29 cellular contexts compared by ENCODE assay signal in the genomic region with DNA sequence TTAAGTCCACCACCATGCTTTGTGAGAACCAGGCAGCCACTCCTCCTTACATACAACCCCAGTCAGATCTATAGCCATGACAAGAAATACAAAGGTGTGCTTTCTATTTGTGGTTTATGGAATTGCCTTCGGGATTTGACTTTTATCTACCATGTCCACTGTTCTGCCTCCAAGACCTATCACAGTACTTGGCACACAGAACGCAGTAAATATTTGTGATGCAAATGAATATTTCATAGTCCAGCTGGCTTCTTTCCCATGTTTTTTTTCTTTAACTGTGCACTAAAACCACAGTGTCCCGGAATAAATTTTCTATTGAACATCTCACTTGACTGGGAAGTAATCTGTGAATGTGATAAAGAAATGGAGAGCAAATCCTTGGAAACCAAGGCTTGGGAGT.
"Had no signal": no experiment of that assay in that cellular context is flagged by ENCODE, and none has a peak within 500 bp of the region (broad histone marks: within the 10 kb centered on the region; RNA-seq: fewer than 3 reads in every experiment).

No MANE protein-coding gene starts in this region.

- H3K9me3 Mint-ChIP-seq: activated B cell treated with CpG ODN at 0.5 μM for 24 hours; activated naive CD4-positive, alpha-beta T cell treated with anti-CD3 and anti-CD28 coated beads for 36 hours; activated naive CD8-positive, alpha-beta T cell treated with anti-CD3 and anti-CD28 coated beads, Interleukin-2, amount 10 ng/mL, durations not matched to agents 7 days and 5 days; central memory CD8-positive, alpha-beta T cell; effector memory CD8-positive, alpha-beta T cell; immature natural killer cell; mesothelial cell of epicardium; naive thymus-derived CD8-positive, alpha-beta T cell; neural progenitor cell; stimulated activated naive CD8-positive, alpha-beta T cell treated with anti-CD3 and anti-CD28 coated beads, Interleukin-15, Interleukin-2, amounts not matched to agents 100 ng/mL and 50 ng/mL, for 24 hours had no signal

- DNase-seq: activated B cell treated with CpG ODN at 0.5 μM for 24 hours; activated CD4-positive, alpha-beta T cell treated with anti-CD3 and anti-CD28 coated beads for 4 hours; activated CD4-positive, alpha-beta T cell treated with anti-CD3 and anti-CD28 coated beads, Interleukin-2, amount 50 U/mL, for 48 hours; activated CD8-positive, alpha-beta memory T cell treated with anti-CD3 and anti-CD28 coated beads, Interleukin-2, amount 50 U/mL, for 48 hours; activated naive CD4-positive, alpha-beta T cell treated with anti-CD3 and anti-CD28 coated beads for 36 hours; activated naive CD8-positive, alpha-beta T cell treated with anti-CD3 and anti-CD28 coated beads, Interleukin-2, amount 10 ng/mL, durations not matched to agents 7 days and 5 days; activated T-cell treated with anti-CD3 and anti-CD28 coated beads, Interleukin-2, amount 50 U/mL, for 48 hours; amygdala; brain microvascular endothelial cell; colonic mucosa; dorsolateral prefrontal cortex; effector memory CD8-positive, alpha-beta T cell; foreskin keratinocyte; glutamatergic neuron; immature natural killer cell; left ventricle myocardium inferior; mammary epithelial cell; naive thymus-derived CD8-positive, alpha-beta T cell; stimulated activated CD4-positive, alpha-beta T cell treated with anti-CD3 and anti-CD28 coated beads, Interleukin-4, amount 100 ng/mL, for 4 hours; T-helper 1 cell; T-helper 9 cell had no signal

- H3K27ac ChIP-seq: brain microvascular endothelial cell, colonic mucosa, dorsolateral prefrontal cortex, foreskin keratinocyte, hepatocyte, left ventricle myocardium inferior, neural progenitor cell, right atrium auricular region, tibial nerve had no signal

- H3K4me3 ChIP-seq: colonic mucosa, dorsolateral prefrontal cortex, hepatocyte, left ventricle myocardium inferior, neural progenitor cell, right atrium auricular region, tibial nerve had no signal

- H3K4me3 Mint-ChIP-seq: activated B cell treated with CpG ODN at 0.5 μM for 24 hours; activated naive CD4-positive, alpha-beta T cell treated with anti-CD3 and anti-CD28 coated beads for 36 hours; activated naive CD8-positive, alpha-beta T cell treated with anti-CD3 and anti-CD28 coated beads, Interleukin-2, amount 10 ng/mL, durations not matched to agents 7 days and 5 days; central memory CD8-positive, alpha-beta T cell; effector memory CD8-positive, alpha-beta T cell; immature natural killer cell; mesothelial cell of epicardium; naive thymus-derived CD8-positive, alpha-beta T cell; neural progenitor cell; stimulated activated naive CD8-positive, alpha-beta T cell treated with anti-CD3 and anti-CD28 coated beads, Interleukin-15, Interleukin-2, amounts not matched to agents 100 ng/mL and 50 ng/mL, for 24 hours had no signal

- H3K27ac Mint-ChIP-seq: activated B cell treated with CpG ODN at 0.5 μM for 24 hours; activated naive CD4-positive, alpha-beta T cell treated with anti-CD3 and anti-CD28 coated beads for 36 hours; activated naive CD8-positive, alpha-beta T cell treated with anti-CD3 and anti-CD28 coated beads, Interleukin-2, amount 10 ng/mL, durations not matched to agents 7 days and 5 days; effector memory CD8-positive, alpha-beta T cell; immature natural killer cell; mesothelial cell of epicardium; naive thymus-derived CD8-positive, alpha-beta T cell; neural progenitor cell; progenitor cell of endocrine pancreas; stimulated activated naive CD8-positive, alpha-beta T cell treated with anti-CD3 and anti-CD28 coated beads, Interleukin-15, Interleukin-2, amounts not matched to agents 100 ng/mL and 50 ng/mL, for 24 hours had no signal

- ATAC-seq: effector memory CD8-positive, alpha-beta T cell; foreskin keratinocyte; naive thymus-derived CD8-positive, alpha-beta T cell had no signal

- H3K27me3 Mint-ChIP-seq: central memory CD8-positive, alpha-beta T cell; naive thymus-derived CD8-positive, alpha-beta T cell; stimulated activated naive CD8-positive, alpha-beta T cell treated with anti-CD3 and anti-CD28 coated beads, Interleukin-15, Interleukin-2, amounts not matched to agents 100 ng/mL and 50 ng/mL, for 24 hours had no signal

- H3K36me3 Mint-ChIP-seq: activated naive CD8-positive, alpha-beta T cell treated with anti-CD3 and anti-CD28 coated beads, Interleukin-2, amount 10 ng/mL, durations not matched to agents 7 days and 5 days; immature natural killer cell; mesothelial cell of epicardium; naive thymus-derived CD8-positive, alpha-beta T cell; neural progenitor cell had no signal
